8 cellular contexts compared by ENCODE assay signal in the genomic region with DNA sequence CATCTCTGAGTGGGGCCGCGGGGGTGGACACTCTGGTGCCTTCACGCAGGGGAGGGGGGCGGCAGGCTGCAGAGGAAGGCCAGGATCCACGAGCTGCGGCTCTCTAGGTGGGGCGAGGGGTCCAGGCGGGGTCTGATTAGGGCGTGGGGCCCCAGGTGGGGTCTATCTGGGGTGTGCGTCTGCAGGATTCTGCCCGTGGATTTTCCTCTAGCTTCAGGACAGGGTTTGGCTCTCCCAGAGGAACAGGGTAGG. TPM values are rescaled to one million over a fixed set of nuclear protein-coding genes. Genes with fewer than 3 reads are reported as not detected.
DNase-seq lines count a peak whose midpoint lies in the region; ATAC-seq lines count a peak whose summit lies in the region.

No MANE protein-coding gene starts in this region.

- H3K9me3 Mint-ChIP-seq in activated CD4-positive, alpha-beta T cell treated with anti-CD3 and anti-CD28 coated beads for 36 hours (ENCODE audit: low read depth), result no peaks in the 10 kb centered on the region
- peaks cover 8% of the 10 kb centered on the region for H3K9me3 Mint-ChIP-seq in activated T-helper 2 cell treated with anti-CD3 and anti-CD28 coated beads, Interferon-gamma antibody, Interleukin-2, Interleukin-4, amounts not matched to agents 10 μg/mL and 5 μg/mL and 100 μg/mL, durations not matched to agents 14 hours and 24 hours and 36 hours

- H3K9me3 ChIP-seq in iPS-18a (ENCODE audit: control insufficient read depth, low read depth, low read length) (no peaks in the 10 kb centered on the region), stomach smooth muscle (ENCODE audit: control insufficient read depth in 2 of 2, low read length in 2 of 2) (no peaks in the 10 kb centered on the region)

- H3K36me3 ChIP-seq in iPS-18a (ENCODE audit: control insufficient read depth, low read depth, low read length) (peaks cover 16% of the 10 kb centered on the region), stomach smooth muscle (ENCODE audit: control insufficient read depth in 2 of 2, insufficient read depth in 2 of 2, low read length in 2 of 2) (peaks cover 15 to 16% of the 10 kb centered on the region in 2 donors)

- DNase-seq in activated CD4-positive, alpha-beta T cell treated with anti-CD3 and anti-CD28 coated beads for 36 hours, result no peak
- no peak for DNase-seq in activated CD4-positive, alpha-beta T cell treated with anti-CD3 and anti-CD28 coated beads, Interleukin-2, amount 50 U/mL, for 4 hours
- no peak for DNase-seq in activated T-helper 2 cell treated with anti-CD3 and anti-CD28 coated beads, Interferon-gamma antibody, Interleukin-2, Interleukin-4, amounts not matched to agents 10 μg/mL and 5 μg/mL and 100 μg/mL, durations not matched to agents 14 hours and 24 hours and 36 hours (ENCODE audit: low spot score)
- DNase-seq in DMS153 treated with DMSO at 0.1 percent for 48 hours (lab: John Stamatoyannopoulos, UW; ENCODE audit: unreplicated experiment) (no peak), NAMALWA (ENCODE audit: low spot score) (no peak), cerebellar cortex (ENCODE audit: low spot score) (no peak)

- intact Hi-C loops in activated CD4-positive, alpha-beta T cell treated with anti-CD3 and anti-CD28 coated beads for 36 hours (cut with DNase I, micrococcal nuclease), result loop anchor here in 1 of 2 experiments (1.0 to 2.0 kb wide), 5 partner anchors 59 to 437 kb away; partner anchors contain the start of gene ZNF678
- intact Hi-C loops in activated T-helper 2 cell treated with anti-CD3 and anti-CD28 coated beads, Interferon-gamma antibody, Interleukin-2, Interleukin-4, amounts not matched to agents 10 μg/mL and 5 μg/mL and 100 μg/mL, durations not matched to agents 14 hours and 24 hours and 36 hours (cut with micrococcal nuclease), result loop anchor here (1.0 to 2.0 kb wide), 3 partner anchors 29 to 166 kb away; partner anchors contain the start of gene ZNF678

- H3K27ac ChIP-seq in iPS-18a (ENCODE audit: low read length) (no peak overlapping the region), stomach smooth muscle (ENCODE audit: low read length) (peak overlapping the region; percentile 64)

- peaks cover 6% of the 10 kb centered on the region for H3K36me3 Mint-ChIP-seq in activated CD4-positive, alpha-beta T cell treated with anti-CD3 and anti-CD28 coated beads for 36 hours (ENCODE audit: low read depth)
- peaks cover 15% of the 10 kb centered on the region for H3K36me3 Mint-ChIP-seq in activated T-helper 2 cell treated with anti-CD3 and anti-CD28 coated beads, Interferon-gamma antibody, Interleukin-2, Interleukin-4, amounts not matched to agents 10 μg/mL and 5 μg/mL and 100 μg/mL, durations not matched to agents 14 hours and 24 hours and 36 hours (ENCODE audit: low read depth)

- CTCF ChIA-PET in activated CD4-positive, alpha-beta T cell treated with anti-CD3 and anti-CD28 coated beads for 36 hours (lab: Charles Lee), result no interaction called here

- H3K4me3 Mint-ChIP-seq in activated CD4-positive, alpha-beta T cell treated with anti-CD3 and anti-CD28 coated beads for 36 hours, result peak overlapping the region; percentile 76
- H3K4me3 Mint-ChIP-seq in activated T-helper 2 cell treated with anti-CD3 and anti-CD28 coated beads, Interferon-gamma antibody, Interleukin-2, Interleukin-4, amounts not matched to agents 10 μg/mL and 5 μg/mL and 100 μg/mL, durations not matched to agents 14 hours and 24 hours and 36 hours (ENCODE audit: low read depth), result peak overlapping the region; percentile 82

- peak overlapping the region; percentile 42 for H3K27ac Mint-ChIP-seq in activated CD4-positive, alpha-beta T cell treated with anti-CD3 and anti-CD28 coated beads for 36 hours
- H3K27ac Mint-ChIP-seq in activated T-helper 2 cell treated with anti-CD3 and anti-CD28 coated beads, Interferon-gamma antibody, Interleukin-2, Interleukin-4, amounts not matched to agents 10 μg/mL and 5 μg/mL and 100 μg/mL, durations not matched to agents 14 hours and 24 hours and 36 hours, result peak overlapping the region; percentile 17

- ATAC-seq in activated CD4-positive, alpha-beta T cell treated with anti-CD3 and anti-CD28 coated beads for 36 hours, result peak; percentile 21

- H3K27me3 ChIP-seq in iPS-18a (ENCODE audit: control insufficient read depth, insufficient read depth, low read length) (no peaks in the 10 kb centered on the region), stomach smooth muscle (ENCODE audit: control insufficient read depth in 1 of 2, insufficient read depth in 2 of 2, low read length in 2 of 2) (no peaks in the 10 kb centered on the region)

- peaks cover 21% of the 10 kb centered on the region for H3K4me1 Mint-ChIP-seq in activated CD4-positive, alpha-beta T cell treated with anti-CD3 and anti-CD28 coated beads for 36 hours
- peaks cover 10% of the 10 kb centered on the region for H3K4me1 Mint-ChIP-seq in activated T-helper 2 cell treated with anti-CD3 and anti-CD28 coated beads, Interferon-gamma antibody, Interleukin-2, Interleukin-4, amounts not matched to agents 10 μg/mL and 5 μg/mL and 100 μg/mL, durations not matched to agents 14 hours and 24 hours and 36 hours (ENCODE audit: low read depth)

- POLR2A ChIA-PET in activated CD4-positive, alpha-beta T cell treated with anti-CD3 and anti-CD28 coated beads for 36 hours (lab: Charles Lee), result no interaction called here

- peaks cover 3% of the 10 kb centered on the region for H3K27me3 Mint-ChIP-seq in activated CD4-positive, alpha-beta T cell treated with anti-CD3 and anti-CD28 coated beads for 36 hours
- H3K27me3 Mint-ChIP-seq in activated T-helper 2 cell treated with anti-CD3 and anti-CD28 coated beads, Interferon-gamma antibody, Interleukin-2, Interleukin-4, amounts not matched to agents 10 μg/mL and 5 μg/mL and 100 μg/mL, durations not matched to agents 14 hours and 24 hours and 36 hours (ENCODE audit: low read depth), result no peaks in the 10 kb centered on the region

- H3K9ac ChIP-seq in iPS-18a (ENCODE audit: low read length) (peak overlapping the region; percentile 55), stomach smooth muscle (ENCODE audit: low read length in 2 of 2) (peak overlapping the region; percentile 58 to 74)

- H3K4me3 ChIP-seq in iPS-18a (ENCODE audit: low read length) (peak overlapping the region; percentile 68), stomach smooth muscle (ENCODE audit: low read length in 2 of 2) (peak overlapping the region; percentile 69 to 85)

- H3K4me1 ChIP-seq in iPS-18a (ENCODE audit: control insufficient read depth, low read depth, low read length) (peaks cover 6% of the 10 kb centered on the region), stomach smooth muscle (ENCODE audit: control insufficient read depth, insufficient read depth, low read length) (peaks cover 38% of the 10 kb centered on the region)

RNA-seq across cellular contexts. Expression of gene JMJD4, which starts 6.3 kb away (rescaled TPM):
- total RNA-seq in activated CD4-positive, alpha-beta T cell treated with anti-CD3 and anti-CD28 coated beads for 36 hours, result 10 to 100 TPM; 14.4 to 18.1 TPM
- 26.6 and 27.5 TPM in 2 replicates for total RNA-seq in activated T-helper 2 cell treated with anti-CD3 and anti-CD28 coated beads, Interferon-gamma antibody, Interleukin-2, Interleukin-4, amounts not matched to agents 10 μg/mL and 5 μg/mL and 100 μg/mL, durations not matched to agents 14 hours and 24 hours and 36 hours

RNA-seq across cellular contexts. Expression of gene SNAP47, which starts 6.4 kb away (rescaled TPM):
- 10 to 100 TPM; 30.3 to 31.2 TPM for total RNA-seq in activated CD4-positive, alpha-beta T cell treated with anti-CD3 and anti-CD28 coated beads for 36 hours
- total RNA-seq in activated T-helper 2 cell treated with anti-CD3 and anti-CD28 coated beads, Interferon-gamma antibody, Interleukin-2, Interleukin-4, amounts not matched to agents 10 μg/mL and 5 μg/mL and 100 μg/mL, durations not matched to agents 14 hours and 24 hours and 36 hours, result 28.4 and 29.3 TPM in 2 replicates
